ENCODE assay signal across 7 cellular contexts in genomic region chr11:57644748-57645715, GRCh38. TPM values are rescaled to one million over a fixed set of nuclear protein-coding genes. Genes with fewer than 3 reads are reported as not detected.
DNase-seq lines count a peak whose midpoint lies in the region; ATAC-seq and TF ChIP-seq lines count a peak whose summit lies in the region.

No MANE protein-coding gene starts in this region.

- WGBS in right lobe of liver (ENCODE audit: insufficient coverage, low coverage, low lambda C conversion rate, missing lambda C conversion rate), result 9% methylated on average over 15 of the region's 18 CpGs

- intact Hi-C loops in right lobe of liver (cut with DNase I), result loop anchor here (5.0 to 10.0 kb wide), 3 partner anchors 78 to 300 kb away; partner anchors contain the start of genes RTN4RL2 (in 1 of the 2) and UBE2L6 (in 1 of the 2)

- no peak overlapping the region for H3K27ac ChIP-seq in right lobe of liver

- peaks cover 0 to 11% of the 10 kb centered on the region in 2 donors for H3K27me3 ChIP-seq in right lobe of liver

- H3K36me3 Mint-ChIP-seq in chondrocyte (ENCODE audit: low read depth), result peaks cover 4% of the 10 kb centered on the region

- no peak overlapping the region for H3K27ac Mint-ChIP-seq in chondrocyte (ENCODE audit: unreplicated experiment)

- no peaks in the 10 kb centered on the region for H3K9me3 ChIP-seq in right lobe of liver

- ATAC-seq in HG02759 (IDR thresholded peaks at IDR 0.05; ENCODE audit: unreplicated experiment), result peak; percentile 76
- peak; percentile 63 to 80 (median 79) for ATAC-seq in right lobe of liver

- H3K4me3 ChIP-seq in right lobe of liver, result no peak overlapping the region

- TF ChIP-seq CTCF in GM12874 (IDR thresholded peaks at IDR 0.05; ENCODE audit: insufficient read depth, low read depth, low read length), result peak; percentile 90
- peak; percentile 94 for TF ChIP-seq CTCF in chondrocyte (IDR thresholded peaks at IDR 0.05)
- TF ChIP-seq CTCF in right lobe of liver (IDR thresholded peaks at IDR 0.05), result peak; percentile 75 to 88 (median 84)

- no peak overlapping the region for H3K4me3 Mint-ChIP-seq in chondrocyte (ENCODE audit: unreplicated experiment)

- peaks cover 0 to 29% (median under 1%) of the 10 kb centered on the region in 4 donors for H3K4me1 ChIP-seq in right lobe of liver

- no peaks in the 10 kb centered on the region for H3K9me3 Mint-ChIP-seq in chondrocyte (ENCODE audit: low read depth)

- DNase-seq in NCI-H2171 treated with DMSO at 0.1 percent for 48 hours (lab: John Stamatoyannopoulos, UW), result peak; percentile 71
- DNase-seq in activated CD4-positive, CD25-positive, alpha-beta regulatory T cell treated with anti-CD3 and anti-CD28 coated beads, Interleukin-2, amount 50 U/mL, for 72 hours, result peak; percentile 84
- no peak for DNase-seq in chondrocyte (ENCODE audit: low spot score)
- DNase-seq in right lobe of liver, result peak; percentile 71 to 84 (median 76)
- DNase-seq in stimulated activated CD4-positive, alpha-beta T cell treated with anti-CD3 and anti-CD28 coated beads, TNF-alpha, amount 100 ng/mL, for 48 hours (ENCODE audit: low read depth in 3 of 3), result peak; percentile 76 to 88 (median 83)

- H3K4me1 Mint-ChIP-seq in chondrocyte (ENCODE audit: low read depth), result peaks cover 80% of the 10 kb centered on the region

- H3K36me3 ChIP-seq in right lobe of liver, result no peaks in the 10 kb centered on the region

- H3K27me3 Mint-ChIP-seq in chondrocyte (ENCODE audit: low read depth), result peaks cover 41% of the 10 kb centered on the region

- no peak for TF ChIP-seq POLR2A in right lobe of liver (IDR thresholded peaks at IDR 0.05)

RNA-seq across cellular contexts. Expression of gene YPEL4, which starts 4.7 kb away (rescaled TPM):
- total RNA-seq in chondrocyte, result 0.41 TPM in 1 of 3 replicates, not detected in the others
- total RNA-seq in right lobe of liver, result under 1 TPM in 4 of 6 experiments, not detected in 2; 0.06 to 0.84 (median 0.30) TPM

RNA-seq across cellular contexts. Expression of gene CLP1, which starts 12.5 kb away (rescaled TPM):
- total RNA-seq in chondrocyte, result 12.2 to 14.9 TPM (median 13.8 TPM) in 3 replicates
- total RNA-seq in right lobe of liver, result 1 to 10 TPM; 5.6 to 9.2 (median 6.8) TPM

RNA-seq across cellular contexts. Expression of gene ZDHHC5, which starts 22.9 kb away (rescaled TPM):
- 57.4 to 60.3 TPM (median 59.2 TPM) in 3 replicates for total RNA-seq in chondrocyte
- total RNA-seq in right lobe of liver, result 10 to 100 TPM; 27.0 to 35.7 (median 33.6) TPM

RNA-seq across cellular contexts. Expression of gene SERPING1, which starts 47.5 kb away (rescaled TPM):
- total RNA-seq in chondrocyte, result 1.8 to 4.6 TPM (median 4.5 TPM) in 3 replicates
- 1,000 to 10,000 TPM; 1,903 to 2,571 (median 2,194) TPM for total RNA-seq in right lobe of liver
